ENCODE assay signal across 22 cellular contexts in genomic region chr4:185357733-185358440, GRCh38. TPM values are rescaled to one million over a fixed set of nuclear protein-coding genes. Genes with fewer than 3 reads are reported as not detected.
DNase-seq lines count a peak whose midpoint lies in the region; ATAC-seq, FAIRE-seq and TF ChIP-seq lines count a peak whose summit lies in the region.
"Had no signal": no experiment of that assay in that cellular context is flagged by ENCODE, and none has a peak within 500 bp of the region (broad histone marks: within the 10 kb centered on the region; RNA-seq: fewer than 3 reads in every experiment).

No MANE protein-coding gene starts in this region.

- H3K9me3 ChIP-seq in SJSA1 (replicated peaks) (no peaks in the 10 kb centered on the region), K562 (replicated peaks; ENCODE audit: control insufficient read depth, insufficient read depth, low read depth, low read length) (no peaks in the 10 kb centered on the region), skeletal muscle satellite cell (replicated peaks; ENCODE audit: low read length) (no peaks in the 10 kb centered on the region), BE2C (no peaks in the 10 kb centered on the region), PC-9 (ENCODE audit: insufficient read depth, low read depth) (no peaks in the 10 kb centered on the region)
- H3K9me3 ChIP-seq: mucosa of descending colon, sigmoid colon, upper lobe of left lung had no signal

- H3K36me3 ChIP-seq in SJSA1 (0 out of 2 replicates have a peak, but pooled peaks cover 3% of the 10 kb centered on the region), K562 (ENCODE audit: control insufficient read depth, insufficient read depth, low read length) (peaks cover 2% of the 10 kb centered on the region; the same call in 1 of the 3 replicates), skeletal muscle satellite cell (ENCODE audit: insufficient read depth, low read length) (peaks cover 17% of the 10 kb centered on the region), BE2C (no peaks in the 10 kb centered on the region), PC-9 (ENCODE audit: low read depth) (no peaks in the 10 kb centered on the region)

- WGBS in K562 (ENCODE audit: insufficient coverage, low coverage, missing lambda C conversion rate) = 5% methylated on average over 7 of the region's 7 CpGs

- no peak for TF ChIP-seq RAD21 in K562 (CRISPR knock-in tag; conservative IDR thresholded peaks at IDR 0.05 in 1 of 2, IDR thresholded peaks at IDR 0.05 in 1 of 2)

- CTCF ChIA-PET in K562 (lab: Yijun Ruan, JAX; ENCODE audit: low intra/inter-chr PET ratio) = no interaction called here
- CTCF ChIA-PET in PC-9 (lab: Charles Lee) = no interaction called here

- no peak for TF ChIP-seq CTCF in K562 (IDR thresholded peaks at IDR 0.05 in 2 of 3, conservative IDR thresholded peaks at IDR 0.05 in 1 of 3; ENCODE audit: insufficient read depth in 2 of 3, low read depth in 1 of 3, low read length in 3 of 3)
- TF ChIP-seq CTCF in BE2C (IDR thresholded peaks at IDR 0.05; ENCODE audit: low read depth, low read length) = no peak
- TF ChIP-seq CTCF in PC-9 (conservative IDR thresholded peaks at IDR 0.05) = no peak

- no peaks in the 10 kb centered on the region for H3K9me1 ChIP-seq in K562 (ENCODE audit: control insufficient read depth, insufficient read depth, low read length)

- peak; percentile 16 for ATAC-seq in HG02798 (IDR thresholded peaks at IDR 0.05; ENCODE audit: poor library complexity, unreplicated experiment)
- peak; percentile 84 for ATAC-seq in K562
- ATAC-seq: mucosa of descending colon had no signal

- no peaks in the 10 kb centered on the region for H4K20me1 ChIP-seq in K562 (replicated peaks; ENCODE audit: control insufficient read depth, insufficient read depth, low read length)
- H4K20me1 ChIP-seq in PC-9 (ENCODE audit: insufficient read depth) = no peaks in the 10 kb centered on the region

- H3K27ac ChIP-seq in SJSA1 (peak overlapping the region; percentile 64), K562 (ENCODE audit: extremely low read depth, low read depth, low read length) (peak overlapping the region; percentile 58), PC-9 (no peak overlapping the region)
- H3K27ac ChIP-seq: sigmoid colon, SK-N-MC, upper lobe of left lung had no signal

- TF ChIP-seq POLR2A in K562 (conservative IDR thresholded peaks at IDR 0.05) = no peak

- no peak overlapping the region for H3K4me3 ChIP-seq in SJSA1
- no peak overlapping the region for H3K4me3 ChIP-seq in K562
- no peak overlapping the region for H3K4me3 ChIP-seq in skeletal muscle satellite cell (ENCODE audit: low read length)
- H3K4me3 ChIP-seq in BE2C (ENCODE audit: low read depth, low read length) = no peak overlapping the region
- no peak overlapping the region for H3K4me3 ChIP-seq in PC-9
- H3K4me3 ChIP-seq: mucosa of descending colon, sigmoid colon, SK-N-MC, upper lobe of left lung had no signal

- BruUV-seq in K562 (replicated peaks; lab: Mats Ljungman, UMichigan) = no TSS peak
- no TSS peak for BruUV-seq in PC-9 (replicated peaks; lab: Mats Ljungman, UMichigan)

- DNase-seq in SJSA1 (ENCODE audit: low read depth in 1 of 2, low spot score in 2 of 2) (no peak), K562 (ENCODE audit: extremely low read depth in 1 of 4, low spot score in 3 of 4) (peak; percentile 62 to 79 (median 65)), NCI-H1417 treated with DMSO at 0.1 percent for 48 hours (lab: John Stamatoyannopoulos, UW) (no peak), BE2C (no peak), urothelium cell line (ENCODE audit: low spot score) (no peak), PC-9 (no peak)
- DNase-seq: activated naive CD4-positive, alpha-beta T cell; amygdala; GDM1; GOT3; Kasumi-1; kidney; mucosa of descending colon; NCI-H187; NCI-H526 treated with DMSO at 0.1 percent for 48 hours; sigmoid colon; T-helper 2 cell; upper lobe of left lung had no signal

- H3K9me2 ChIP-seq in PC-9 (ENCODE audit: insufficient read depth) = no peaks in the 10 kb centered on the region

- FAIRE-seq in K562 (lab: Jason Lieb, UNC) (peak; percentile 70), urothelium cell line (lab: Jason Lieb, UNC) (no peak)
- FAIRE-seq: GM18507, kidney had no signal

- H3K9ac ChIP-seq in K562 (ENCODE audit: insufficient read depth in 1 of 2, low read depth in 2 of 2, low read length in 2 of 2) = peak overlapping the region in 1 of 2 experiments; percentile 21; a peak in 1 of 4 replicates
- H3K9ac ChIP-seq in skeletal muscle satellite cell (ENCODE audit: low read depth, low read length) = no peak overlapping the region

- peaks cover 6% of the 10 kb centered on the region for H3F3A ChIP-seq in PC-9 (ENCODE audit: insufficient read depth, low read depth)

- H3K27me3 ChIP-seq in SJSA1 (replicated peaks) (no peaks in the 10 kb centered on the region), K562 (ENCODE audit: control insufficient read depth in 2 of 2, insufficient read depth in 2 of 2, low read length in 2 of 2) (no peaks in the 10 kb centered on the region), skeletal muscle satellite cell (ENCODE audit: control insufficient read depth, insufficient read depth, low read length) (no peaks in the 10 kb centered on the region), BE2C (no peaks in the 10 kb centered on the region), PC-9 (ENCODE audit: insufficient read depth, low read depth) (no peaks in the 10 kb centered on the region)
- H3K27me3 ChIP-seq: sigmoid colon, upper lobe of left lung had no signal

- H3K4me2 ChIP-seq in K562 (ENCODE audit: insufficient read depth, low read length) = peak overlapping the region; percentile 47
- H3K4me2 ChIP-seq in skeletal muscle satellite cell (ENCODE audit: low read length) = peak overlapping the region; percentile 23
- H3K4me2 ChIP-seq in PC-9 = no peak overlapping the region

- intact Hi-C loops in K562 (cut with micrococcal nuclease) (loop anchor here (2.0 kb wide), 1 partner anchor 37 kb away; the partner anchor contains the start of gene LRP2BP), PC-9 (cut with micrococcal nuclease; ENCODE audit: unreplicated experiment) (loop anchor here (1.0 kb wide), 2 partner anchors 36 to 52 kb away; no protein-coding TSS in a partner anchor)

- in situ Hi-C loops in K562 (cut with MboI) = no loop called here

- H2AFZ ChIP-seq in K562 (ENCODE audit: low read depth, low read length) (peak overlapping the region; percentile 25), PC-9 (no peak overlapping the region)

- H3K4me1 ChIP-seq in SJSA1 (replicated peaks) = peaks cover 27% of the 10 kb centered on the region
- H3K4me1 ChIP-seq in K562 (replicated peaks in 1 of 2; ENCODE audit: control insufficient read depth in 2 of 2, insufficient read depth in 2 of 2, low read length in 2 of 2) = peaks cover 13 to 37% of the 10 kb centered on the region in 2 experiments
- peaks cover 30% of the 10 kb centered on the region for H3K4me1 ChIP-seq in skeletal muscle satellite cell (ENCODE audit: control insufficient read depth, insufficient read depth, low read length)
- peaks cover 9% of the 10 kb centered on the region for H3K4me1 ChIP-seq in BE2C
- peaks cover 18% of the 10 kb centered on the region for H3K4me1 ChIP-seq in PC-9 (replicated peaks; ENCODE audit: insufficient read depth)
- H3K4me1 ChIP-seq: sigmoid colon, upper lobe of left lung had no signal

- H3K79me2 ChIP-seq in K562 (ENCODE audit: control insufficient read depth, insufficient read depth, low read length) (no peaks in the 10 kb centered on the region), PC-9 (ENCODE audit: low read depth) (no peaks in the 10 kb centered on the region)

- TF ChIP-seq EP300 in K562 (IDR thresholded peaks at IDR 0.05; ENCODE audit: low read length) = peak; percentile 77

- POLR2A ChIA-PET in K562 (lab: Yijun Ruan, JAX) = interaction anchor here (0.7 kb wide), 1 partner anchor 12 kb away, joined by 4 read pairs; no protein-coding TSS in a partner anchor
- POLR2A ChIA-PET in PC-9 (lab: Charles Lee; ENCODE audit: unreplicated experiment) = no interaction called here

RNA-seq across cellular contexts. Expression of gene LRP2BP, which starts 37.8 kb away (rescaled TPM):
- total RNA-seq in SJSA1 (2014; rRNA removed; shearing (Covaris generic)) = 0.22 and 0.29 TPM in 2 replicates
- total RNA-seq in K562 (2011; cell fraction: chromatin; rRNA removed; ENCODE audit: low replicate concordance) = 2.8 and 10.2 TPM in 2 replicates
- 1.5 and 2.1 TPM in 2 replicates for total RNA-seq in K562 (2011; cell fraction: nucleolus; rRNA removed)
- 5.4 and 7.9 TPM in 2 replicates for total RNA-seq in K562 (2011; cell fraction: nucleoplasm; rRNA removed)
- total RNA-seq in K562 (2014; rRNA removed) = 0.24 and 0.91 TPM in 2 replicates
- 0.62 and 1.1 TPM in 2 replicates for total RNA-seq in K562 (2014; rRNA removed; fragmentation: Illumina TruSeq; extraction: Trizol)
- total RNA-seq in K562 (2015; rRNA removed; fragmentation: Illumina TruSeq; extraction: Trizol) = 0.45 and 0.62 TPM in 2 replicates
- 0.40 and 0.42 TPM in 2 replicates for total RNA-seq in K562 (2021)
- 2.1 TPM in 2 replicates for polyA plus RNA-seq in K562 (2011; rRNA removed)
- 0.22 and 0.47 TPM in 2 replicates for polyA plus RNA-seq in K562 (2011; cell fraction: cytosol; rRNA removed)
- polyA plus RNA-seq in K562 (2011; cell fraction: nucleus; rRNA removed) = 4.4 and 6.1 TPM in 2 replicates
- polyA plus RNA-seq in K562 (2012) = 0.62 and 1.2 TPM in 2 replicates
- polyA plus RNA-seq in K562 (2014; fragmentation: Illumina TruSeq; extraction: Trizol) = 0.22 and 0.45 TPM in 2 replicates
- polyA plus RNA-seq in K562 (2014; fragmentation: Nextera tagmentation; extraction: Ambion mirVana) = under 1 TPM; 0.51 to 0.59 TPM
- polyA plus RNA-seq in K562 (2014; rRNA removed) = 0.49 and 0.78 TPM in 2 replicates
- polyA minus RNA-seq in K562 (2011; rRNA and poly(A)+ RNA removed) = 1.8 and 2.5 TPM in 2 replicates
- polyA minus RNA-seq in K562 (2011; cell fraction: cytosol; rRNA and poly(A)+ RNA removed) = 0.46 TPM in 1 of 2 replicates, not detected in the other
- polyA minus RNA-seq in K562 (2011; cell fraction: nucleus; rRNA and poly(A)+ RNA removed) = 1.9 and 3.8 TPM in 2 replicates
- total RNA-seq in skeletal muscle satellite cell (2012; rRNA removed) = 0.25 and 0.66 TPM in 2 replicates
- polyA plus RNA-seq in BE2C (2012; ENCODE audit: insufficient read depth, insufficient read length, low read depth) = 0.86 TPM
- 0.85 and 0.90 TPM in 2 replicates for total RNA-seq in PC-9 (2021)

RNA-seq across cellular contexts. Expression of gene ANKRD37, which starts 38.8 kb away (rescaled TPM):
- total RNA-seq in SJSA1 (2014; rRNA removed; shearing (Covaris generic)) = 5.4 and 15.1 TPM in 2 replicates
- total RNA-seq in K562 (2011; cell fraction: chromatin; rRNA removed; ENCODE audit: low replicate concordance) = 16.6 and 36.8 TPM in 2 replicates
- 19.0 and 25.1 TPM in 2 replicates for total RNA-seq in K562 (2011; cell fraction: nucleolus; rRNA removed)
- 23.8 and 26.5 TPM in 2 replicates for total RNA-seq in K562 (2011; cell fraction: nucleoplasm; rRNA removed)
- total RNA-seq in K562 (2014; rRNA removed) (3.8 and 6.5 TPM in 2 replicates), K562 (2014; rRNA removed; fragmentation: Illumina TruSeq; extraction: Trizol) (2.5 and 3.6 TPM in 2 replicates), K562 (2015; rRNA removed; fragmentation: Illumina TruSeq; extraction: Trizol) (2.1 and 2.3 TPM in 2 replicates), K562 (2021) (6.1 and 8.3 TPM in 2 replicates), PC-9 (2021) (4.2 and 5.8 TPM in 2 replicates)
- polyA plus RNA-seq in K562 (2011; rRNA removed) (53.7 and 57.3 TPM in 2 replicates), K562 (2014; fragmentation: Illumina TruSeq; extraction: Trizol) (1.9 and 3.3 TPM in 2 replicates), K562 (2014; fragmentation: Nextera tagmentation; extraction: Ambion mirVana) (1 to 10 TPM; 1.3 to 3.1 TPM), K562 (2014; rRNA removed) (5.1 and 11.5 TPM in 2 replicates)
- polyA plus RNA-seq in K562 (2011; cell fraction: cytosol; rRNA removed) = 31.7 and 42.0 TPM in 2 replicates
- polyA plus RNA-seq in K562 (2011; cell fraction: nucleus; rRNA removed) = 43.2 and 57.2 TPM in 2 replicates
- 9.2 and 12.4 TPM in 2 replicates for polyA plus RNA-seq in K562 (2012)
- 20.3 and 21.4 TPM in 2 replicates for polyA minus RNA-seq in K562 (2011; rRNA and poly(A)+ RNA removed)
- polyA minus RNA-seq in K562 (2011; cell fraction: cytosol; rRNA and poly(A)+ RNA removed) = 11.2 and 14.8 TPM in 2 replicates
- 21.1 and 29.7 TPM in 2 replicates for polyA minus RNA-seq in K562 (2011; cell fraction: nucleus; rRNA and poly(A)+ RNA removed)
- total RNA-seq in skeletal muscle satellite cell (2012; rRNA removed) = 4.6 and 8.3 TPM in 2 replicates
- 2.9 TPM for polyA plus RNA-seq in BE2C (2012; ENCODE audit: insufficient read depth, insufficient read length, low read depth)

Comparison
In these comparisons a context has a peak if more than half of its experiments do, and no peak if none do; other contexts are left out.
1. DNase-seq: peak in K562 (4 of 4); none in SJSA1 (0 of 2), NCI-H1417 treated with DMSO at 0.1 percent for 48 hours (single experiment), BE2C (single experiment), urothelium cell line (single experiment) and PC-9 (0 of 2).